ENCODE assay signal across 29 cellular contexts in genomic region chr15:57727031-57727430, GRCh38. TPM values are rescaled to one million over a fixed set of nuclear protein-coding genes. Genes with fewer than 3 reads are reported as not detected.
A peak's percentile ranks its signal among the peaks of the same experiment; 100 is the strongest.
DNase-seq lines count a peak whose midpoint lies in the region; ATAC-seq and TF ChIP-seq lines count a peak whose summit lies in the region.
"Had no signal": no experiment of that assay in that cellular context is flagged by ENCODE, and none has a peak within 500 bp of the region (broad histone marks: within the 10 kb centered on the region; RNA-seq: fewer than 3 reads in every experiment).

No MANE protein-coding gene starts in this region.

- H3K9ac ChIP-seq in IMR-90 (ENCODE audit: low read depth, low read length) = no peak overlapping the region
- H3K9ac ChIP-seq: BLaER1 treated with 17β-estradiol and CSF1 and Interleukin-3, amounts not matched to agents 10 nM and 100 nM had no signal

- POLR2A ChIA-PET in IMR-90 (lab: Charles Lee; ENCODE audit: unreplicated experiment) = no interaction called here
- POLR2A ChIA-PET in activated CD4-positive, alpha-beta T cell treated with anti-CD3 and anti-CD28 coated beads for 36 hours (lab: Charles Lee) = no interaction called here

- H4K91ac ChIP-seq in IMR-90 (ENCODE audit: insufficient read depth, low read depth, low read length) = no peak overlapping the region

- no peak overlapping the region for H3K4me3 ChIP-seq in IMR-90 (ENCODE audit: insufficient read depth, low read depth, low read length)
- H3K4me3 ChIP-seq in SJCRH30 = no peak overlapping the region
- H3K4me3 ChIP-seq: adrenal gland; BLaER1 treated with 17β-estradiol and CSF1 and Interleukin-3, amounts not matched to agents 10 nM and 100 nM; heart right ventricle; lung; SK-N-MC; suprapubic skin; upper lobe of right lung had no signal

- H3K9me3 ChIP-seq in IMR-90 (ENCODE audit: control insufficient read depth, insufficient read depth, low read length) (no peaks in the 10 kb centered on the region), SJCRH30 (replicated peaks) (no peaks in the 10 kb centered on the region)
- H3K9me3 ChIP-seq: suprapubic skin, upper lobe of right lung had no signal

- CTCF ChIA-PET in IMR-90 (lab: Yijun Ruan, JAX) = no interaction called here
- CTCF ChIA-PET in activated CD4-positive, alpha-beta T cell treated with anti-CD3 and anti-CD28 coated beads for 36 hours (lab: Charles Lee) = no interaction called here

- no peak overlapping the region for H3K23ac ChIP-seq in IMR-90 (ENCODE audit: low read depth, low read length)

- dilution Hi-C loops in IMR-90 (cut with HindIII; ENCODE audit: low sequenced_read_pairs, unreplicated experiment) = no loop called here

- no peak overlapping the region for H2AK9ac ChIP-seq in IMR-90 (replicated peaks; ENCODE audit: low read depth, low read length, poor library complexity)

- in situ Hi-C loops in IMR-90 (cut with MboI; ENCODE audit: low sequenced_read_pairs) = no loop called here

- no peak overlapping the region for H3K4ac ChIP-seq in IMR-90 (ENCODE audit: low read depth, low read length)

- BruUV-seq in IMR-90 (replicated peaks; lab: Mats Ljungman, UMichigan) = no TSS peak

- peaks cover 17% of the 10 kb centered on the region for H3K4me1 Mint-ChIP-seq in osteocyte (ENCODE audit: unreplicated experiment)
- no peaks in the 10 kb centered on the region for H3K4me1 Mint-ChIP-seq in activated CD4-positive, alpha-beta T cell treated with anti-CD3 and anti-CD28 coated beads for 36 hours
- H3K4me1 Mint-ChIP-seq: activated CD8-positive, alpha-beta memory T cell treated with anti-CD3 and anti-CD28 coated beads, Interleukin-2, amount 10 ng/mL, durations not matched to agents 7 days and 5 days had no signal

- no peaks in the 10 kb centered on the region for H4K20me1 ChIP-seq in IMR-90 (ENCODE audit: insufficient read depth, low read length)
- H4K20me1 ChIP-seq: BLaER1 treated with 17β-estradiol and CSF1 and Interleukin-3, amounts not matched to agents 10 nM and 100 nM had no signal

- peaks cover 2% of the 10 kb centered on the region; the same call in 1 of the 2 replicates for H3K9me1 ChIP-seq in IMR-90 (ENCODE audit: insufficient read depth, low read length)

- H3K4me3 Mint-ChIP-seq in osteocyte (ENCODE audit: unreplicated experiment) = no peak overlapping the region
- H3K4me3 Mint-ChIP-seq in activated CD4-positive, alpha-beta T cell treated with anti-CD3 and anti-CD28 coated beads for 36 hours = no peak overlapping the region
- H3K4me3 Mint-ChIP-seq: activated CD8-positive, alpha-beta memory T cell treated with anti-CD3 and anti-CD28 coated beads, Interleukin-2, amount 10 ng/mL, durations not matched to agents 7 days and 5 days; brain; natural killer cell treated with Interleukin-12 subunit alpha and Interleukin-12 subunit beta and Interleukin-15 and Interleukin-18, amount 100 ng/mL, for 72 hours had no signal

- TF ChIP-seq CTCF in IMR-90 (conservative IDR thresholded peaks at IDR 0.05; ENCODE audit: low read depth, low read length) (no peak), osteocyte (IDR thresholded peaks at IDR 0.05) (no peak)

- H4K5ac ChIP-seq in IMR-90 (ENCODE audit: low read depth, low read length) = no peak overlapping the region

- H3K27ac ChIP-seq in IMR-90 (ENCODE audit: insufficient read depth, low read length) = no peak overlapping the region
- peak overlapping the region; percentile 66 for H3K27ac ChIP-seq in SJCRH30
- H3K27ac ChIP-seq: adrenal gland; BLaER1 treated with 17β-estradiol and CSF1 and Interleukin-3, amounts not matched to agents 10 nM and 100 nM; heart right ventricle; SK-N-MC; suprapubic skin; upper lobe of right lung had no signal

- H3K14ac ChIP-seq in IMR-90 (replicated peaks; ENCODE audit: low read depth, low read length) = no peak overlapping the region

- H3K36me3 Mint-ChIP-seq in osteocyte (ENCODE audit: unreplicated experiment) = peaks cover 5% of the 10 kb centered on the region
- H3K36me3 Mint-ChIP-seq in activated CD4-positive, alpha-beta T cell treated with anti-CD3 and anti-CD28 coated beads for 36 hours (ENCODE audit: low read depth) = peaks cover 18% of the 10 kb centered on the region
- H3K36me3 Mint-ChIP-seq: natural killer cell treated with Interleukin-12 subunit alpha and Interleukin-12 subunit beta and Interleukin-15 and Interleukin-18, amount 100 ng/mL, for 72 hours had no signal

- H3K4me1 ChIP-seq in IMR-90 (ENCODE audit: control insufficient read depth, insufficient read depth, low read length) (no peaks in the 10 kb centered on the region), SJCRH30 (peaks cover 43% of the 10 kb centered on the region)
- H3K4me1 ChIP-seq: adrenal gland had no signal

- no peaks in the 10 kb centered on the region for H3K79me1 ChIP-seq in IMR-90 (ENCODE audit: low read depth in 1 of 2, low read length in 2 of 2)

- ATAC-seq in IMR-90 (ENCODE audit: low read depth) (no peak), esophagus mucosa (peak; percentile 64), HG03469 (IDR thresholded peaks at IDR 0.05; ENCODE audit: unreplicated experiment) (no peak), HG02678 (IDR thresholded peaks at IDR 0.05; ENCODE audit: unreplicated experiment) (no peak)
- ATAC-seq in activated CD4-positive, alpha-beta T cell treated with anti-CD3 and anti-CD28 coated beads for 36 hours = no peak
- ATAC-seq: activated CD8-positive, alpha-beta memory T cell treated with anti-CD3 and anti-CD28 coated beads, Interleukin-2, amount 10 ng/mL, durations not matched to agents 7 days and 5 days; heart right ventricle; natural killer cell treated with Interleukin-12 subunit alpha and Interleukin-12 subunit beta and Interleukin-15 and Interleukin-18, amount 100 ng/mL, for 72 hours; upper lobe of right lung had no signal

- peak overlapping the region; percentile 17 for H3K27ac Mint-ChIP-seq in osteocyte (ENCODE audit: unreplicated experiment)
- H3K27ac Mint-ChIP-seq in activated CD4-positive, alpha-beta T cell treated with anti-CD3 and anti-CD28 coated beads for 36 hours = no peak overlapping the region
- H3K27ac Mint-ChIP-seq: activated CD8-positive, alpha-beta memory T cell treated with anti-CD3 and anti-CD28 coated beads, Interleukin-2, amount 10 ng/mL, durations not matched to agents 7 days and 5 days; brain; natural killer cell treated with Interleukin-12 subunit alpha and Interleukin-12 subunit beta and Interleukin-15 and Interleukin-18, amount 100 ng/mL, for 72 hours had no signal

- H4K8ac ChIP-seq in IMR-90 (ENCODE audit: low read depth in 2 of 2, low read length in 2 of 2) = no peak overlapping the region

- no peaks in the 10 kb centered on the region for H3K27me3 Mint-ChIP-seq in osteocyte (ENCODE audit: unreplicated experiment)
- no peaks in the 10 kb centered on the region for H3K27me3 Mint-ChIP-seq in activated CD4-positive, alpha-beta T cell treated with anti-CD3 and anti-CD28 coated beads for 36 hours
- H3K27me3 Mint-ChIP-seq: activated CD8-positive, alpha-beta memory T cell treated with anti-CD3 and anti-CD28 coated beads, Interleukin-2, amount 10 ng/mL, durations not matched to agents 7 days and 5 days; brain; natural killer cell treated with Interleukin-12 subunit alpha and Interleukin-12 subunit beta and Interleukin-15 and Interleukin-18, amount 100 ng/mL, for 72 hours had no signal

- no peak for TF ChIP-seq RAD21 in IMR-90 (IDR thresholded peaks at IDR 0.05; ENCODE audit: low read length)

- H3K18ac ChIP-seq in IMR-90 (ENCODE audit: low read depth, low read length) = no peak overlapping the region

- no peak overlapping the region for H2BK5ac ChIP-seq in IMR-90 (ENCODE audit: low read depth, low read length, poor library complexity, severe bottlenecking)

- DNase-seq in IMR-90 (peak; percentile 16), SJCRH30 (peak; percentile 82 to 85), osteocyte (ENCODE audit: extremely low spot score, unreplicated experiment) (no peak), UCSD-AML1 (lab: John Stamatoyannopoulos, UW; ENCODE audit: unreplicated experiment) (no peak)
- DNase-seq in activated CD4-positive, alpha-beta T cell treated with anti-CD3 and anti-CD28 coated beads for 36 hours = no peak
- DNase-seq: activated CD4-positive, alpha-beta T cell treated with anti-CD3 and anti-CD28 coated beads, Interleukin-2, amount 50 U/mL, for 4 hours; activated CD8-positive, alpha-beta memory T cell treated with anti-CD3 and anti-CD28 coated beads, Interleukin-2, amount 10 ng/mL, durations not matched to agents 7 days and 5 days; activated naive CD4-positive, alpha-beta T cell; adrenal gland; foreskin melanocyte; H7; heart right ventricle; Kasumi-1; NCI-H1048; NCI-H1694; NCI-H446 treated with DMSO at 0.1 percent for 48 hours; NCI-H82; small intestine; stimulated activated naive CD4-positive, alpha-beta T cell; upper lobe of right lung had no signal

- H3K9me3 Mint-ChIP-seq in osteocyte (ENCODE audit: unreplicated experiment) = peaks cover 6% of the 10 kb centered on the region
- H3K9me3 Mint-ChIP-seq in activated CD4-positive, alpha-beta T cell treated with anti-CD3 and anti-CD28 coated beads for 36 hours (ENCODE audit: low read depth) = peaks cover 3% of the 10 kb centered on the region
- H3K9me3 Mint-ChIP-seq: natural killer cell treated with Interleukin-12 subunit alpha and Interleukin-12 subunit beta and Interleukin-15 and Interleukin-18, amount 100 ng/mL, for 72 hours had no signal

- H2BK15ac ChIP-seq in IMR-90 (ENCODE audit: low read depth, low read length) = no peak overlapping the region

- H3K56ac ChIP-seq in IMR-90 (ENCODE audit: extremely low read depth, insufficient read depth, low read length) = no peak overlapping the region

- no peak overlapping the region for H2AFZ ChIP-seq in IMR-90 (replicated peaks; ENCODE audit: low read length, poor library complexity)

- intact Hi-C loops in IMR-90 (cut with micrococcal nuclease) = no loop called here
- intact Hi-C loops in activated CD4-positive, alpha-beta T cell treated with anti-CD3 and anti-CD28 coated beads for 36 hours (cut with DNase I, micrococcal nuclease) = no loop called here

- no peak for TF ChIP-seq POLR2A in IMR-90 (IDR thresholded peaks at IDR 0.05; ENCODE audit: low read depth, low read length)

- H3K4me2 ChIP-seq in IMR-90 (ENCODE audit: low read depth, low read length) = no peak overlapping the region
- H3K4me2 ChIP-seq: BLaER1 treated with 17β-estradiol and CSF1 and Interleukin-3, amounts not matched to agents 10 nM and 100 nM had no signal

- no peak overlapping the region for H2BK120ac ChIP-seq in IMR-90 (ENCODE audit: low read depth, low read length)

- H3K36me3 ChIP-seq in IMR-90 (ENCODE audit: control insufficient read depth, insufficient read depth, low read length) (no peaks in the 10 kb centered on the region), SJCRH30 (no peaks in the 10 kb centered on the region)
- H3K36me3 ChIP-seq: adrenal gland, suprapubic skin, upper lobe of right lung had no signal

- H3K27me3 ChIP-seq in IMR-90 (ENCODE audit: control insufficient read depth, insufficient read depth, low read length) (no peaks in the 10 kb centered on the region), SJCRH30 (no peaks in the 10 kb centered on the region)
- H3K27me3 ChIP-seq: adrenal gland; BLaER1 treated with 17β-estradiol and CSF1 and Interleukin-3, amounts not matched to agents 10 nM and 100 nM; heart right ventricle; suprapubic skin; upper lobe of right lung had no signal

- H2BK20ac ChIP-seq in IMR-90 (ENCODE audit: low read depth, low read length) = no peak overlapping the region

- 80% methylated on average over 1 of the region's 6 CpGs; no CpG with 5 or more reads in 1 of the 2 experiments for WGBS in IMR-90 (ENCODE audit: extremely low coverage in 2 of 2, insufficient read length in 1 of 2), 2 experiments

- H2AK5ac ChIP-seq in IMR-90 (ENCODE audit: low read depth, low read length) = no peak overlapping the region

RNA-seq across cellular contexts. Expression of gene POLR2M, which starts 20.5 kb away (rescaled TPM):
- total RNA-seq in IMR-90 (2012; rRNA removed) (83.0 and 117 TPM in 2 replicates), esophagus mucosa (35.3 TPM), osteocyte (83.9 and 89.5 TPM in 2 replicates)
- 60.8 and 432 TPM in 2 replicates for polyA plus RNA-seq in IMR-90 (2012; rRNA removed)
- 7.9 and 8.6 TPM in 2 replicates for polyA plus RNA-seq in IMR-90 (2012; cell fraction: cytosol; rRNA removed)
- 2.7 and 12.8 TPM in 2 replicates for polyA plus RNA-seq in IMR-90 (2012; cell fraction: nucleus; rRNA removed; ENCODE audit: low replicate concordance)
- 329 and 416 TPM in 2 replicates for total RNA-seq in SJCRH30 (2014; rRNA removed; shearing (Covaris generic))
- 10 to 100 TPM; 76.1 to 87.2 TPM for total RNA-seq in activated CD4-positive, alpha-beta T cell treated with anti-CD3 and anti-CD28 coated beads for 36 hours

Comparison
In these comparisons a context has a peak if more than half of its experiments do, and no peak if none do; other contexts are left out.
1. DNase-seq: peak in IMR-90 (single experiment) and SJCRH30 (2 of 2); none in osteocyte (single experiment), UCSD-AML1 (single experiment) and activated CD4-positive, alpha-beta T cell treated with anti-CD3 and anti-CD28 coated beads for 36 hours (single experiment).